ENCODE assay signal across 8 cellular contexts in genomic region chr13:74132768-74133656, GRCh38. TPM values are rescaled to one million over a fixed set of nuclear protein-coding genes. Genes with fewer than 3 reads are reported as not detected.
DNase-seq lines count a peak whose midpoint lies in the region; ATAC-seq and TF ChIP-seq lines count a peak whose summit lies in the region.

No MANE protein-coding gene starts in this region.

- ATAC-seq in gastroesophageal sphincter (no peak), GM21360 (IDR thresholded peaks at IDR 0.05; ENCODE audit: unreplicated experiment) (no peak), GM19351 (IDR thresholded peaks at IDR 0.05; ENCODE audit: unreplicated experiment) (no peak), HG03432 (IDR thresholded peaks at IDR 0.05; ENCODE audit: unreplicated experiment) (no peak)

- peaks cover 54% of the 10 kb centered on the region for H3K79me2 ChIP-seq in OCI-LY3 (ENCODE audit: low read length)

- H3K36me3 Mint-ChIP-seq in osteocyte (ENCODE audit: unreplicated experiment) = no peaks in the 10 kb centered on the region

- H3K9me3 Mint-ChIP-seq in osteocyte (ENCODE audit: unreplicated experiment) = no peaks in the 10 kb centered on the region

- H3K27me3 ChIP-seq in OCI-LY3 (ENCODE audit: low read depth, low read length) (no peaks in the 10 kb centered on the region), gastroesophageal sphincter (no peaks in the 10 kb centered on the region)

- peak overlapping the region; percentile 71 for H3K27ac ChIP-seq in OCI-LY3 (ENCODE audit: low read length)
- H3K27ac ChIP-seq in gastroesophageal sphincter = peak overlapping the region; percentile 78 to 97 (median 96)

- no peaks in the 10 kb centered on the region for H3K27me3 Mint-ChIP-seq in osteocyte (ENCODE audit: unreplicated experiment)

- H3K9me3 ChIP-seq in OCI-LY3 (ENCODE audit: insufficient read depth, low read length) (no peaks in the 10 kb centered on the region), gastroesophageal sphincter (no peaks in the 10 kb centered on the region)

- peak overlapping the region; percentile 95 for H3K4me3 Mint-ChIP-seq in osteocyte (ENCODE audit: unreplicated experiment)

- H4K20me1 ChIP-seq in OCI-LY3 (ENCODE audit: insufficient read depth, low read length) = peaks cover 29% of the 10 kb centered on the region

- TF ChIP-seq CTCF in OCI-LY3 (IDR thresholded peaks at IDR 0.05; ENCODE audit: low read depth, low read length) (no peak; the same call in 1 of the 2 replicates), gastroesophageal sphincter (IDR thresholded peaks at IDR 0.05) (no peak), osteocyte (IDR thresholded peaks at IDR 0.05) (peak; percentile 9)

- peak overlapping the region; percentile 88 for H3K9ac ChIP-seq in OCI-LY3 (ENCODE audit: low read length)

- peaks cover 41% of the 10 kb centered on the region for H3K4me1 Mint-ChIP-seq in osteocyte (ENCODE audit: unreplicated experiment)

- DNase-seq in G401 (ENCODE audit: low spot score) (peak; percentile 53), activated gamma-delta T cell (lab: John Stamatoyannopoulos, UW) (peak; percentile 20), osteocyte (ENCODE audit: extremely low spot score, unreplicated experiment) (no peak)

- H2AFZ ChIP-seq in OCI-LY3 (ENCODE audit: low read depth, low read length) = no peak overlapping the region; the same call in 1 of the 2 replicates

- TF ChIP-seq EP300 in gastroesophageal sphincter (IDR thresholded peaks at IDR 0.05) = no peak

- H3K4me3 ChIP-seq in OCI-LY3 (ENCODE audit: low read length) (peak overlapping the region; percentile 86), gastroesophageal sphincter (peak overlapping the region; percentile 90 to 93)

- in situ Hi-C loops in G401 (cut with HindIII; ENCODE audit: low sequenced_read_pairs) = no loop called here

- 1% methylated on average over 17 to 26 of the region's 34 CpGs for WGBS in gastroesophageal sphincter (ENCODE audit: low coverage in 1 of 2), 2 donors

- no peak for TF ChIP-seq POLR2A in gastroesophageal sphincter (IDR thresholded peaks at IDR 0.05)

- H3K4me1 ChIP-seq in OCI-LY3 (ENCODE audit: low read length) = peaks cover 15% of the 10 kb centered on the region
- peaks cover 2 to 45% (median 3%) of the 10 kb centered on the region in 3 donors for H3K4me1 ChIP-seq in gastroesophageal sphincter

- peak overlapping the region; percentile 96 for H3K27ac Mint-ChIP-seq in osteocyte (ENCODE audit: unreplicated experiment)

- peak overlapping the region; percentile 89 for H3K4me2 ChIP-seq in OCI-LY3 (ENCODE audit: low read length)

- H3K36me3 ChIP-seq in OCI-LY3 (replicated peaks; ENCODE audit: low read depth, low read length) (no peaks in the 10 kb centered on the region), gastroesophageal sphincter (no peaks in the 10 kb centered on the region)

RNA-seq across cellular contexts. Expression of gene KLF12, which starts 1.2 kb away (rescaled TPM):
- total RNA-seq in G401 (2014; rRNA removed; shearing (Covaris generic)) = not detected in 2 replicates
- total RNA-seq in gastroesophageal sphincter = 10 to 100 TPM; 12.3 to 21.9 (median 17.0) TPM
- total RNA-seq in osteocyte = 30.7 and 31.1 TPM in 2 replicates

Comparison
In these comparisons a context has a peak if more than half of its experiments do, and no peak if none do; other contexts are left out.
1. RNA of gene KLF12, which starts 1.2 kb away (total RNA-seq): 30.7 to 31.1 TPM in osteocyte and 12.3 to 21.9 TPM in gastroesophageal sphincter; not detected in G401; every median in the first group is over 10 times any median in the second.